In genomic region chr3:31043184-31043819, GRCh38 we compare ENCODE assay signal across 16 cellular contexts.
A peak's percentile ranks its signal among the peaks of the same experiment; 100 is the strongest.
DNase-seq lines count a peak whose midpoint lies in the region; ATAC-seq and TF ChIP-seq lines count a peak whose summit lies in the region.
"Had no signal": no experiment of that assay in that cellular context is flagged by ENCODE, and none has a peak within 500 bp of the region (broad histone marks: within the 10 kb centered on the region; RNA-seq: fewer than 3 reads in every experiment).

No MANE protein-coding gene starts in this region.

- H4K20me1 ChIP-seq in GM23248 (ENCODE audit: insufficient read depth), result no peaks in the 10 kb centered on the region

- no peak for TF ChIP-seq EP300 in sigmoid colon (IDR thresholded peaks at IDR 0.05)

- no peak for TF ChIP-seq POLR2A in sigmoid colon (IDR thresholded peaks at IDR 0.05)
- no peak for TF ChIP-seq POLR2A in GM18505 (IDR thresholded peaks at IDR 0.05; ENCODE audit: borderline replicate concordance, extremely low read depth, insufficient read depth, insufficient read length)

- WGBS in GM23248 (ENCODE audit: low coverage in 1 of 2, low lambda C conversion rate in 2 of 2, missing lambda C conversion rate in 2 of 2), 2 experiments, result 82 to 84% methylated on average over 3 of the region's 3 CpGs
- WGBS in sigmoid colon, 2 donors, result 79 to 82% methylated on average over 3 of the region's 3 CpGs

- H3K9me3 ChIP-seq in GM23248 (ENCODE audit: low read depth) (no peaks in the 10 kb centered on the region), RWPE2 (ENCODE audit: severe bottlenecking) (no peaks in the 10 kb centered on the region), sigmoid colon (peaks cover 0 to 6% (median 0%) of the 10 kb centered on the region in 4 donors)
- H3K9me3 ChIP-seq: psoas muscle had no signal

- peak overlapping the region; percentile 9 for H2AFZ ChIP-seq in ACC112 (ENCODE audit: low read length, unreplicated experiment)
- no peak overlapping the region for H2AFZ ChIP-seq in GM23248

- no peak overlapping the region for H3K9ac ChIP-seq in GM23248

- no peaks in the 10 kb centered on the region for H3K79me2 ChIP-seq in ACC112 (ENCODE audit: control insufficient read depth, insufficient read depth, low read length, unreplicated experiment)
- H3K79me2 ChIP-seq in GM23248 (ENCODE audit: insufficient read depth), result no peaks in the 10 kb centered on the region

- no peak overlapping the region for H3K4me2 ChIP-seq in GM23248 (ENCODE audit: unreplicated experiment)

- ATAC-seq in RWPE2 (ENCODE audit: low read depth) (peak; percentile 55), HG03045 (IDR thresholded peaks at IDR 0.05; ENCODE audit: unreplicated experiment) (no peak), GM18505 (IDR thresholded peaks at IDR 0.05; ENCODE audit: unreplicated experiment) (no peak)

- H3K27ac ChIP-seq in ACC112 (ENCODE audit: low read depth, low read length) (peak overlapping the region; percentile 45), GM23248 (no peak overlapping the region), RWPE2 (ENCODE audit: poor library complexity, severe bottlenecking) (peak overlapping the region; percentile 67), sigmoid colon (no peak overlapping the region)
- H3K27ac ChIP-seq: psoas muscle, SJSA1 had no signal

- peaks cover 14% of the 10 kb centered on the region for H3F3A ChIP-seq in GM23248 (ENCODE audit: insufficient read depth)

- in situ Hi-C loops in GM23248 (cut with MboI) (no loop called here), G401 (cut with HindIII; ENCODE audit: low sequenced_read_pairs) (no loop called here)

- H3K36me3 ChIP-seq in ACC112 (ENCODE audit: insufficient read depth, low read length), result no peaks in the 10 kb centered on the region
- H3K36me3 ChIP-seq in GM23248 (ENCODE audit: low read depth), result no peaks in the 10 kb centered on the region
- no peaks in the 10 kb centered on the region for H3K36me3 ChIP-seq in RWPE2 (ENCODE audit: low read depth)
- H3K36me3 ChIP-seq in sigmoid colon, result no peaks in the 10 kb centered on the region
- H3K36me3 ChIP-seq: SJSA1 had no signal

- peak; percentile 56 for DNase-seq in GM23248
- peak; percentile 51 for DNase-seq in RWPE2 (ENCODE audit: low spot score)
- peak; percentile 68 for DNase-seq in fibroblast of villous mesenchyme (ENCODE audit: low read depth)
- no peak for DNase-seq in sigmoid colon
- DNase-seq in G401 (ENCODE audit: low spot score), result no peak
- DNase-seq: activated CD8-positive, alpha-beta memory T cell treated with anti-CD3 and anti-CD28 coated beads, Interleukin-2, amount 50 U/mL, for 4 hours; GF-D8; islet precursor cell; NCI-H1417 treated with DMSO at 0.1 percent for 48 hours; NCI-H510A treated with DMSO at 0.1 percent for 48 hours; psoas muscle; stimulated activated naive CD4-positive, alpha-beta T cell treated with Interleukin-2 at 50 U/mL for 16 hours had no signal

- H3K4me3 ChIP-seq in ACC112 (ENCODE audit: low read depth, low read length) (no peak overlapping the region), GM23248 (no peak overlapping the region), RWPE2 (ENCODE audit: severe bottlenecking) (no peak overlapping the region), fibroblast of villous mesenchyme (ENCODE audit: low read depth, low read length) (no peak overlapping the region), sigmoid colon (no peak overlapping the region)
- H3K4me3 ChIP-seq: psoas muscle, SJSA1 had no signal

- no peaks in the 10 kb centered on the region for H3K9me2 ChIP-seq in GM23248 (ENCODE audit: insufficient read depth)

- no peaks in the 10 kb centered on the region for H3K27me3 ChIP-seq in ACC112 (ENCODE audit: insufficient read depth, low read length)
- H3K27me3 ChIP-seq in GM23248 (replicated peaks; ENCODE audit: insufficient read depth), result no peaks in the 10 kb centered on the region
- no peaks in the 10 kb centered on the region for H3K27me3 ChIP-seq in RWPE2 (ENCODE audit: insufficient read depth, poor library complexity, severe bottlenecking)
- H3K27me3 ChIP-seq in sigmoid colon, result no peaks in the 10 kb centered on the region
- H3K27me3 ChIP-seq: SJSA1 had no signal

- intact Hi-C loops in sigmoid colon (cut with DNase I), result no loop called here

- peaks cover 36% of the 10 kb centered on the region for H3K4me1 ChIP-seq in ACC112 (ENCODE audit: control insufficient read depth, insufficient read depth, low read length, unreplicated experiment)
- peaks cover 10% of the 10 kb centered on the region; the same call in 1 of the 2 replicates for H3K4me1 ChIP-seq in GM23248 (ENCODE audit: insufficient read depth)
- H3K4me1 ChIP-seq in RWPE2 (ENCODE audit: insufficient read depth, poor library complexity, severe bottlenecking), result peaks cover 32% of the 10 kb centered on the region
- H3K4me1 ChIP-seq in sigmoid colon, result no peaks in the 10 kb centered on the region

- TF ChIP-seq CTCF in RWPE2 (IDR thresholded peaks at IDR 0.05; ENCODE audit: poor library complexity, severe bottlenecking) (no peak), fibroblast of villous mesenchyme (IDR thresholded peaks at IDR 0.05; ENCODE audit: insufficient read depth, low read depth, low read length) (no peak), sigmoid colon (IDR thresholded peaks at IDR 0.05) (no peak)

Comparison
In these comparisons a context has a peak if more than half of its experiments do, and no peak if none do; other contexts are left out.
1. H3K27ac ChIP-seq: peak in ACC112 (single experiment) and RWPE2 (single experiment); none in GM23248 (single experiment) and sigmoid colon (0 of 4).
2. DNase-seq: peak in GM23248 (single experiment), RWPE2 (single experiment) and fibroblast of villous mesenchyme (single experiment); none in sigmoid colon (single experiment) and G401 (single experiment).